In genomic region chr10:119659951-119660350, GRCh38 we compare ENCODE assay signal across 18 cellular contexts. TPM values are rescaled to one million over a fixed set of nuclear protein-coding genes. Genes with fewer than 3 reads are reported as not detected.
DNase-seq lines count a peak whose midpoint lies in the region; ATAC-seq and TF ChIP-seq lines count a peak whose summit lies in the region.
"Had no signal": no experiment of that assay in that cellular context is flagged by ENCODE, and none has a peak within 500 bp of the region (broad histone marks: within the 10 kb centered on the region; RNA-seq: fewer than 3 reads in every experiment).

No MANE protein-coding gene starts in this region.

- no peaks in the 10 kb centered on the region for H3K27me3 ChIP-seq in gastroesophageal sphincter
- H3K27me3 ChIP-seq in trophoblast cell (ENCODE audit: insufficient read depth, low read length) = no peaks in the 10 kb centered on the region
- H3K27me3 ChIP-seq: foreskin keratinocyte had no signal

- peaks cover 19% of the 10 kb centered on the region for H3K79me1 ChIP-seq in trophoblast cell (ENCODE audit: low read length)

- no peak overlapping the region for H3K23ac ChIP-seq in trophoblast cell (ENCODE audit: low read length)

- CTCF ChIA-PET in RWPE1 (lab: Yijun Ruan, JAX) (no interaction called here), GM10248 (lab: Yijun Ruan, JAX) (no interaction called here)

- no peak overlapping the region for H3K4me3 ChIP-seq in gastroesophageal sphincter
- H3K4me3 ChIP-seq in trophoblast cell (ENCODE audit: low read depth, low read length) = no peak overlapping the region

- WGBS in gastroesophageal sphincter (ENCODE audit: low coverage in 1 of 2), 2 donors = no CpG with 5 or more reads among the region's 10 CpGs
- no CpG with 5 or more reads among the region's 10 CpGs for WGBS in trophoblast cell (ENCODE audit: extremely low coverage, insufficient coverage, insufficient read length)

- H3K9ac ChIP-seq in trophoblast cell (ENCODE audit: low read length) = no peak overlapping the region

- no peak for TF ChIP-seq EP300 in gastroesophageal sphincter (IDR thresholded peaks at IDR 0.05)

- H2AFZ ChIP-seq in trophoblast cell (ENCODE audit: insufficient read depth, low read length, poor library complexity) = no peak overlapping the region

- H3K14ac ChIP-seq in trophoblast cell (ENCODE audit: low read length) = no peak overlapping the region

- H3K18ac ChIP-seq in trophoblast cell (ENCODE audit: low read length) = no peak overlapping the region

- no peak overlapping the region for H2BK120ac ChIP-seq in trophoblast cell (ENCODE audit: insufficient read depth, low read length, poor library complexity)

- no peak for ATAC-seq in gastroesophageal sphincter
- no peak for ATAC-seq in HG03025 (IDR thresholded peaks at IDR 0.05; ENCODE audit: low FRiP score, unreplicated experiment)
- ATAC-seq: foreskin keratinocyte had no signal

- H3K4me2 ChIP-seq in trophoblast cell (ENCODE audit: low read length) = no peak overlapping the region

- H3K4me1 ChIP-seq in gastroesophageal sphincter = peaks cover 6 to 96% (median 52%) of the 10 kb centered on the region in 3 donors
- H3K4me1 ChIP-seq in trophoblast cell (ENCODE audit: control insufficient read depth in 1 of 2, insufficient read depth in 2 of 2, low read length in 2 of 2) = peaks cover 36 to 54% of the 10 kb centered on the region in 2 experiments

- no peak overlapping the region for H4K12ac ChIP-seq in trophoblast cell (ENCODE audit: low read depth, low read length)

- H4K8ac ChIP-seq in trophoblast cell (ENCODE audit: low read depth, low read length) = no peak overlapping the region

- H4K91ac ChIP-seq in trophoblast cell (ENCODE audit: low read depth, low read length) = peak overlapping the region; percentile 9

- H3K79me2 ChIP-seq in trophoblast cell (ENCODE audit: control insufficient read depth, insufficient read depth, low read length, poor library complexity) = peaks cover 27% of the 10 kb centered on the region

- no peak overlapping the region for H2AK5ac ChIP-seq in trophoblast cell (ENCODE audit: low read length)

- H3K9me3 ChIP-seq in gastroesophageal sphincter (no peaks in the 10 kb centered on the region), trophoblast cell (ENCODE audit: insufficient read depth, low read depth, low read length) (peaks cover 2% of the 10 kb centered on the region)

- H3K27ac ChIP-seq in RWPE1 = peak overlapping the region; percentile 98
- peak overlapping the region; percentile 44 to 99 (median 98) for H3K27ac ChIP-seq in gastroesophageal sphincter
- peak overlapping the region; percentile 51 for H3K27ac ChIP-seq in trophoblast cell (ENCODE audit: low read depth, low read length)
- H3K27ac ChIP-seq: foreskin keratinocyte had no signal

- H2BK12ac ChIP-seq in trophoblast cell (ENCODE audit: low read length) = no peak overlapping the region

- no peak overlapping the region for H2BK5ac ChIP-seq in trophoblast cell (ENCODE audit: low read depth, low read length, poor library complexity)

- TF ChIP-seq CTCF in RWPE1 (conservative IDR thresholded peaks at IDR 0.05; ENCODE audit: low read depth) (no peak), gastroesophageal sphincter (IDR thresholded peaks at IDR 0.05) (no peak), GM10248 (IDR thresholded peaks at IDR 0.05; ENCODE audit: control extremely low read depth, extremely low read depth, low read depth, missing control alignments) (no peak)

- DNase-seq in A172 (ENCODE audit: low spot score) (peak; percentile 51), RWPE1 (ENCODE audit: low spot score) (no peak), trophoblast cell (peak; percentile 90 to 92), GM10248 (ENCODE audit: extremely low spot score) (no peak), glomerular visceral epithelial cell (ENCODE audit: extremely low spot score) (no peak)
- no peak for DNase-seq in activated CD4-positive, CD25-positive, alpha-beta regulatory T cell treated with anti-CD3 and anti-CD28 coated beads, Interleukin-2, amount 50 U/mL, for 72 hours
- DNase-seq: activated CD4-positive, alpha-beta T cell treated with anti-CD3 and anti-CD28 coated beads, Interleukin-2, amount 50 U/mL, for 48 hours; Calu3; effector CD8-positive, alpha-beta T cell; GDM1; NCI-H2081 treated with DMSO at 0.1 percent for 48 hours; NCI-H774; SHP77 treated with DMSO at 0.1 percent for 48 hours; stimulated activated CD4-positive, alpha-beta T cell treated with anti-CD3 and anti-CD28 coated beads, Interleukin-2, amount 100 ng/mL, for 48 hours; T1000 had no signal

- POLR2A ChIA-PET in RWPE1 (lab: Yijun Ruan, JAX; ENCODE audit: low non-redundant PET) (no interaction called here), GM10248 (lab: Yijun Ruan, JAX) (interaction anchor here (1.5 kb wide), 1 partner anchor 9 kb away, joined by 5 read pairs; the partner anchor contains the start of gene BAG3)

- no peak overlapping the region for H3K4ac ChIP-seq in trophoblast cell (ENCODE audit: low read depth, low read length)

- TF ChIP-seq POLR2A in gastroesophageal sphincter (IDR thresholded peaks at IDR 0.05) = no peak

- H3K36me3 ChIP-seq in gastroesophageal sphincter = no peaks in the 10 kb centered on the region
- H3K36me3 ChIP-seq in trophoblast cell (ENCODE audit: control insufficient read depth in 1 of 2, insufficient read depth in 2 of 2, low read length in 2 of 2) = peaks cover 7 to 17% of the 10 kb centered on the region in 2 experiments

RNA-seq across cellular contexts. Expression of gene BAG3, which starts 8.8 kb away (rescaled TPM):
- total RNA-seq in A172 (2014; rRNA removed; shearing (Covaris generic)) = 31.0 and 39.8 TPM in 2 replicates
- total RNA-seq in gastroesophageal sphincter = 10 to 100 TPM; 31.2 to 80.4 (median 61.4) TPM
- 85.0 and 88.8 TPM in 2 replicates for polyA plus RNA-seq in trophoblast cell (2013)

Comparison
In these comparisons a context has a peak if more than half of its experiments do, and no peak if none do; other contexts are left out.
1. DNase-seq: peak in A172 (single experiment) and trophoblast cell (2 of 2); none in RWPE1 (single experiment), GM10248 (single experiment), glomerular visceral epithelial cell (single experiment) and activated CD4-positive, CD25-positive, alpha-beta regulatory T cell treated with anti-CD3 and anti-CD28 coated beads, Interleukin-2, amount 50 U/mL, for 72 hours (single experiment).
2. Peak in every context shown above with its lines, with median percentiles within 50 percentile points of each other: H3K27ac ChIP-seq.